17 cellular contexts compared by ENCODE assay signal in genomic region chr7:135188298-135188984, GRCh38. TPM values are rescaled to one million over a fixed set of nuclear protein-coding genes. Genes with fewer than 3 reads are reported as not detected.
DNase-seq lines count a peak whose midpoint lies in the region; ATAC-seq, FAIRE-seq and TF ChIP-seq lines count a peak whose summit lies in the region.
"Had no signal": no experiment of that assay in that cellular context is flagged by ENCODE, and none has a peak within 500 bp of the region (broad histone marks: within the 10 kb centered on the region; RNA-seq: fewer than 3 reads in every experiment).

No MANE protein-coding gene starts in this region.

- H2BK120ac ChIP-seq in mesendoderm (ENCODE audit: low read depth, low read length): no peak overlapping the region

- ATAC-seq in GM21737 (IDR thresholded peaks at IDR 0.05; ENCODE audit: unreplicated experiment): peak; percentile 43
- ATAC-seq in HG03460 (IDR thresholded peaks at IDR 0.05; ENCODE audit: unreplicated experiment): peak; percentile 43

- H3K79me2 ChIP-seq in mesendoderm (ENCODE audit: control insufficient read depth, insufficient read depth, low read length): no peaks in the 10 kb centered on the region

- no peaks in the 10 kb centered on the region for H3K9me3 ChIP-seq in kidney (ENCODE audit: control insufficient read depth in 1 of 2, low read length in 2 of 2)
- H3K9me3 ChIP-seq: SJSA1 had no signal

- no peaks in the 10 kb centered on the region for H3K79me1 ChIP-seq in mesendoderm (ENCODE audit: low read length)

- H3K56ac ChIP-seq in mesendoderm (ENCODE audit: low read length): no peak overlapping the region

- intact Hi-C loops in posterior vena cava (cut with DNase I): loop anchor here in 1 of 2 donors (10.0 kb wide), 1 partner anchor 514 kb away; no protein-coding TSS in a partner anchor
- intact Hi-C loops in kidney (cut with DNase I): no loop called here

- H2BK5ac ChIP-seq in mesendoderm (ENCODE audit: low read length): no peak overlapping the region

- no peak for FAIRE-seq in kidney (lab: Jason Lieb, UNC)

- no peak overlapping the region for H2BK15ac ChIP-seq in mesendoderm (replicated peaks; ENCODE audit: low read depth)

- no peak overlapping the region for H3K23ac ChIP-seq in mesendoderm (ENCODE audit: low read length)

- H3K36me3 ChIP-seq in kidney (ENCODE audit: control insufficient read depth in 1 of 2, insufficient read depth in 2 of 2, low read length in 2 of 2) (peaks cover 52 to 86% of the 10 kb centered on the region in 2 donors), mesendoderm (ENCODE audit: control insufficient read depth, insufficient read depth, low read length) (no peaks in the 10 kb centered on the region)

- no peak overlapping the region for H3K9ac ChIP-seq in kidney (ENCODE audit: low read length in 2 of 2)
- H3K9ac ChIP-seq in mesendoderm (ENCODE audit: low read length): no peak overlapping the region

- H4K8ac ChIP-seq in mesendoderm (ENCODE audit: low read depth, low read length): no peak overlapping the region

- no peak overlapping the region for H3K18ac ChIP-seq in mesendoderm (ENCODE audit: low read length)

- DNase-seq in activated CD8-positive, alpha-beta memory T cell treated with anti-CD3 and anti-CD28 coated beads for 24 hours: peak; percentile 37
- DNase-seq in activated CD8-positive, alpha-beta memory T cell treated with anti-CD3 and anti-CD28 coated beads, Interleukin-2, amount 50 U/mL, for 4 hours: no peak
- DNase-seq in posterior vena cava (ENCODE audit: low spot score): peak; percentile 79
- no peak for DNase-seq in kidney
- DNase-seq in mesendoderm: no peak
- no peak for DNase-seq in activated T-cell treated with anti-CD3 and anti-CD28 coated beads for 4 hours
- DNase-seq: activated CD4-positive, alpha-beta T cell treated with anti-CD3 and anti-CD28 coated beads for 4 hours; DMS53; glutamatergic neuron; NCI-H524 had no signal

- H3K4me3 ChIP-seq in kidney (ENCODE audit: low read length in 2 of 2) (no peak overlapping the region), mesendoderm (ENCODE audit: low read length) (no peak overlapping the region)
- H3K4me3 ChIP-seq: SJSA1 had no signal

- H3K4me1 ChIP-seq in kidney (ENCODE audit: control insufficient read depth in 1 of 2, insufficient read depth in 1 of 2, low read depth in 1 of 2, low read length in 2 of 2): no peaks in the 10 kb centered on the region
- H3K4me1 ChIP-seq in mesendoderm (ENCODE audit: control insufficient read depth, low read depth, low read length): no peaks in the 10 kb centered on the region

- WGBS in mesendoderm (ENCODE audit: extremely low coverage, insufficient coverage, low lambda C conversion rate): no CpG with 5 or more reads among the region's 12 CpGs

- no peaks in the 10 kb centered on the region for H3K27me3 ChIP-seq in mesendoderm (ENCODE audit: insufficient read depth, low read length, poor library complexity)
- H3K27me3 ChIP-seq: SJSA1 had no signal

- H3K27ac ChIP-seq in kidney (ENCODE audit: low read depth in 2 of 2, low read length in 2 of 2) (no peak overlapping the region), mesendoderm (ENCODE audit: low read depth, low read length) (no peak overlapping the region)
- H3K27ac ChIP-seq: SJSA1 had no signal

- H4K5ac ChIP-seq in mesendoderm (ENCODE audit: low read length): no peak overlapping the region

- no peak overlapping the region for H2AK5ac ChIP-seq in mesendoderm (ENCODE audit: low read length)

- H3K4ac ChIP-seq in mesendoderm (ENCODE audit: low read depth, low read length): no peak overlapping the region

- H3K4me2 ChIP-seq in mesendoderm (ENCODE audit: low read length): no peak overlapping the region

- TF ChIP-seq CTCF in kidney (IDR thresholded peaks at IDR 0.05; ENCODE audit: borderline replicate concordance, extremely low read depth, insufficient read depth): no peak

RNA-seq across cellular contexts. Expression of gene CYREN, which starts 17.9 kb away (rescaled TPM):
- 10 to 100 TPM; 26.8 to 31.7 TPM for total RNA-seq in posterior vena cava
- 89.3 TPM for total RNA-seq in kidney
- polyA plus RNA-seq in kidney (ENCODE audit: insufficient read depth, low read depth, low replicate concordance): 39.4 TPM
- polyA plus RNA-seq in mesendoderm (2013, experiment 1 of 2): 32.4 TPM
- 31.9 TPM for polyA plus RNA-seq in mesendoderm (2013, experiment 2 of 2)

RNA-seq across cellular contexts. Expression of gene WDR91, which starts 22.9 kb away (rescaled TPM):
- total RNA-seq in posterior vena cava: 10 to 100 TPM in 1 of 2 donors, 1 to 10 TPM in 1; 9.2 to 11.3 TPM
- 73.9 TPM for total RNA-seq in kidney
- polyA plus RNA-seq in kidney (ENCODE audit: insufficient read depth, low read depth, low replicate concordance): 27.8 TPM
- 4.4 TPM for polyA plus RNA-seq in mesendoderm (2013, experiment 1 of 2)
- 4.7 TPM for polyA plus RNA-seq in mesendoderm (2013, experiment 2 of 2)

RNA-seq across cellular contexts. Expression of gene TMEM140, which starts 40.6 kb away (rescaled TPM):
- total RNA-seq in posterior vena cava (10 to 100 TPM in 1 of 2 donors, 1 to 10 TPM in 1; 8.8 to 12.2 TPM), kidney (31.3 TPM)
- 28.2 TPM for polyA plus RNA-seq in kidney (ENCODE audit: insufficient read depth, low read depth, low replicate concordance)
- polyA plus RNA-seq in mesendoderm (2013, experiment 1 of 2): not detected
- polyA plus RNA-seq in mesendoderm (2013, experiment 2 of 2): not detected

RNA-seq across cellular contexts. Expression of gene STRA8, which starts 45.2 kb away (rescaled TPM):
- total RNA-seq in posterior vena cava (not detected), kidney (not detected)
- polyA plus RNA-seq in kidney (ENCODE audit: insufficient read depth, low read depth, low replicate concordance): 0.43 TPM
- not detected for polyA plus RNA-seq in mesendoderm (2013, experiment 1 of 2)
- polyA plus RNA-seq in mesendoderm (2013, experiment 2 of 2): not detected
- total RNA-seq: A172, lung microvascular endothelial cell, right cardiac atrium, SJSA1, urinary bladder had no signal
- polyA plus RNA-seq: right cardiac atrium, urinary bladder had no signal

Comparison
In these comparisons a context has a peak if more than half of its experiments do, and no peak if none do; other contexts are left out.
1. DNase-seq: peak in activated CD8-positive, alpha-beta memory T cell treated with anti-CD3 and anti-CD28 coated beads for 24 hours (single experiment) and posterior vena cava (single experiment); none in activated CD8-positive, alpha-beta memory T cell treated with anti-CD3 and anti-CD28 coated beads, Interleukin-2, amount 50 U/mL, for 4 hours (single experiment), kidney (single experiment), mesendoderm (single experiment) and activated T-cell treated with anti-CD3 and anti-CD28 coated beads for 4 hours (single experiment).